ENCODE assay signal across 8 cellular contexts in genomic region chr20:36573798-36574277, GRCh38. TPM values are rescaled to one million over a fixed set of nuclear protein-coding genes. Genes with fewer than 3 reads are reported as not detected.
A peak's percentile ranks its signal among the peaks of the same experiment; 100 is the strongest.
DNase-seq lines count a peak whose midpoint lies in the region; ATAC-seq and TF ChIP-seq lines count a peak whose summit lies in the region.

No MANE protein-coding gene starts in this region.

- H3K4me1 Mint-ChIP-seq in T-helper 1 cell treated with Interleukin-12 subunit alpha and Interleukin-12 subunit beta and Interleukin-4 antibody, amounts not matched to agents 30 μg/mL and 1 μg/mL, for 36 hours (ENCODE audit: low read depth): peaks cover 33% of the 10 kb centered on the region

- TF ChIP-seq EP300 in stomach (IDR thresholded peaks at IDR 0.05): no peak

- H3K27ac ChIP-seq in BLaER1 treated with 17β-estradiol and CSF1 and Interleukin-3, amounts not matched to agents 10 nM and 100 nM: peak overlapping the region; percentile 91 to 100 (median 99)
- H3K27ac ChIP-seq in dorsolateral prefrontal cortex: peak overlapping the region in 45 of 59 donors; percentile 21 to 88 (median 60)
- H3K27ac ChIP-seq in stomach: peak overlapping the region; percentile 87 to 97 (median 94)

- TF ChIP-seq POLR2A in stomach (IDR thresholded peaks at IDR 0.05): no peak

- H3K9me3 Mint-ChIP-seq in T-helper 1 cell treated with Interleukin-12 subunit alpha and Interleukin-12 subunit beta and Interleukin-4 antibody, amounts not matched to agents 30 μg/mL and 1 μg/mL, for 36 hours: no peaks in the 10 kb centered on the region

- 0 to 2% (median 1%) methylated on average over 17 to 42 of the region's 42 CpGs for WGBS in stomach, 5 donors

- H3K27me3 ChIP-seq in BLaER1 treated with 17β-estradiol and CSF1 and Interleukin-3, amounts not matched to agents 10 nM and 100 nM: no peaks in the 10 kb centered on the region
- H3K27me3 ChIP-seq in dorsolateral prefrontal cortex (peaks cover 0 to 16% (median 0%) of the 10 kb centered on the region in 45 donors), stomach (no peaks in the 10 kb centered on the region)

- peak overlapping the region; percentile 72 to 96 (median 81) for H3K4me2 ChIP-seq in BLaER1 treated with 17β-estradiol and CSF1 and Interleukin-3, amounts not matched to agents 10 nM and 100 nM

- H3K36me3 ChIP-seq in BLaER1 treated with 17β-estradiol and CSF1 and Interleukin-3, amounts not matched to agents 10 nM and 100 nM: peaks cover 13 to 33% (median 28%) of the 10 kb centered on the region in 11 experiments
- peaks cover 2 to 5% (median 4%) of the 10 kb centered on the region in 4 donors for H3K36me3 ChIP-seq in stomach

- H3K27me3 Mint-ChIP-seq in T-helper 1 cell treated with Interleukin-12 subunit alpha and Interleukin-12 subunit beta and Interleukin-4 antibody, amounts not matched to agents 30 μg/mL and 1 μg/mL, for 36 hours (ENCODE audit: low read depth): no peaks in the 10 kb centered on the region

- intact Hi-C loops in dorsolateral prefrontal cortex (cut with DNase I): no loop called here
- intact Hi-C loops in stomach (cut with DNase I; ENCODE audit: low total_unique reads): no loop called here

- H3K4me1 ChIP-seq in BLaER1 treated with 17β-estradiol and CSF1 and Interleukin-3, amounts not matched to agents 10 nM and 100 nM: peaks cover 18 to 42% (median 34%) of the 10 kb centered on the region in 10 experiments
- H3K4me1 ChIP-seq in stomach: peaks cover 15 to 34% (median 31%) of the 10 kb centered on the region in 4 donors

- ATAC-seq in HG02642 (IDR thresholded peaks at IDR 0.05; ENCODE audit: poor library complexity, unreplicated experiment) (peak; percentile 8), HG03442 (IDR thresholded peaks at IDR 0.05; ENCODE audit: unreplicated experiment) (no peak)

- peak overlapping the region; percentile 64 for H3K4me3 Mint-ChIP-seq in T-helper 1 cell treated with Interleukin-12 subunit alpha and Interleukin-12 subunit beta and Interleukin-4 antibody, amounts not matched to agents 30 μg/mL and 1 μg/mL, for 36 hours

- H3K9me3 ChIP-seq in BLaER1 treated with 17β-estradiol and CSF1 and Interleukin-3, amounts not matched to agents 10 nM and 100 nM (replicated peaks in 1 of 11): no peaks in the 10 kb centered on the region
- H3K9me3 ChIP-seq in stomach: no peaks in the 10 kb centered on the region

- peak overlapping the region; percentile 87 to 98 (median 96) for H3K4me3 ChIP-seq in BLaER1 treated with 17β-estradiol and CSF1 and Interleukin-3, amounts not matched to agents 10 nM and 100 nM
- H3K4me3 ChIP-seq in dorsolateral prefrontal cortex (peak overlapping the region; percentile 37 to 78 (median 66)), stomach (peak overlapping the region; percentile 74 to 89 (median 82))

- H3K9ac ChIP-seq in BLaER1 treated with 17β-estradiol and CSF1 and Interleukin-3, amounts not matched to agents 10 nM and 100 nM: peak overlapping the region; percentile 93 to 99 (median 99)

- peaks cover 23 to 43% (median 40%) of the 10 kb centered on the region in 11 experiments; a peak in 21 of 22 replicates for H4K20me1 ChIP-seq in BLaER1 treated with 17β-estradiol and CSF1 and Interleukin-3, amounts not matched to agents 10 nM and 100 nM

- peaks cover 16% of the 10 kb centered on the region for H3K36me3 Mint-ChIP-seq in T-helper 1 cell treated with Interleukin-12 subunit alpha and Interleukin-12 subunit beta and Interleukin-4 antibody, amounts not matched to agents 30 μg/mL and 1 μg/mL, for 36 hours (ENCODE audit: low read depth)

- peak overlapping the region; percentile 59 for H3K27ac Mint-ChIP-seq in T-helper 1 cell treated with Interleukin-12 subunit alpha and Interleukin-12 subunit beta and Interleukin-4 antibody, amounts not matched to agents 30 μg/mL and 1 μg/mL, for 36 hours

- DNase-seq in dorsolateral prefrontal cortex (no peak), lung microvascular endothelial cell (ENCODE audit: low read depth in 2 of 2) (peak; percentile 19 to 57), stomach (peak; percentile 29), GOT3 (lab: John Stamatoyannopoulos, UW) (no peak)

- TF ChIP-seq CTCF in dorsolateral prefrontal cortex (IDR thresholded peaks at IDR 0.05 in 54 of 56, conservative IDR thresholded peaks at IDR 0.05 in 2 of 56; ENCODE audit: low read depth in 1 of 56, partially characterized antibody in 56 of 56) (no peak), stomach (IDR thresholded peaks at IDR 0.05) (no peak)

RNA-seq across cellular contexts. Expression of gene TGIF2, which starts 0.4 kb away (rescaled TPM):
- 1 to 10 TPM in 119 of 120 experiments, under 1 TPM in 1; 0.83 to 9.9 (median 3.3) TPM for total RNA-seq in dorsolateral prefrontal cortex
- 15.5 and 22.0 TPM in 2 replicates for total RNA-seq in lung microvascular endothelial cell
- total RNA-seq in stomach: 10 to 100 TPM in 4 of 5 donors, not detected in 1; 14.9 to 24.6 (median 18.7) TPM
- polyA plus RNA-seq in stomach: 1 to 10 TPM; 4.6 to 5.2 (median 4.8) TPM

RNA-seq across cellular contexts. Expression of gene RAB5IF, which starts 31.7 kb away (rescaled TPM):
- total RNA-seq in dorsolateral prefrontal cortex (10 to 100 TPM; 26.9 to 62.3 (median 46.7) TPM), lung microvascular endothelial cell (73.2 and 77.0 TPM in 2 replicates), stomach (100 to 1,000 TPM in 2 of 5 donors, 10 to 100 TPM in 3; 35.0 to 136 (median 96.4) TPM)
- 100 to 1,000 TPM in 1 of 3 donors, 10 to 100 TPM in 2; 76.8 to 113 (median 84.6) TPM for polyA plus RNA-seq in stomach

RNA-seq across cellular contexts. Expression of gene MYL9, which starts 32.5 kb away (rescaled TPM):
- total RNA-seq in dorsolateral prefrontal cortex: 100 to 1,000 TPM in 8 of 120 experiments, 10 to 100 TPM in 111, 1 to 10 TPM in 1; 8.1 to 407 (median 27.4) TPM
- 0.60 and 1.1 TPM in 2 replicates for total RNA-seq in lung microvascular endothelial cell
- total RNA-seq in stomach: 100 to 1,000 TPM in 4 of 5 donors, 10 to 100 TPM in 1; 33.0 to 738 (median 258) TPM
- polyA plus RNA-seq in stomach: 100 to 1,000 TPM; 101 to 941 (median 189) TPM

Comparison
In these comparisons a context has a peak if more than half of its experiments do, and no peak if none do; other contexts are left out.
1. DNase-seq: peak in lung microvascular endothelial cell (2 of 2) and stomach (single experiment); none in dorsolateral prefrontal cortex (0 of 10) and GOT3 (single experiment).
2. Peak in every context shown above with its lines, with median percentiles within 50 percentile points of each other: H3K27ac ChIP-seq and H3K4me3 ChIP-seq.